14 cellular contexts compared by ENCODE assay signal in the genomic region with DNA sequence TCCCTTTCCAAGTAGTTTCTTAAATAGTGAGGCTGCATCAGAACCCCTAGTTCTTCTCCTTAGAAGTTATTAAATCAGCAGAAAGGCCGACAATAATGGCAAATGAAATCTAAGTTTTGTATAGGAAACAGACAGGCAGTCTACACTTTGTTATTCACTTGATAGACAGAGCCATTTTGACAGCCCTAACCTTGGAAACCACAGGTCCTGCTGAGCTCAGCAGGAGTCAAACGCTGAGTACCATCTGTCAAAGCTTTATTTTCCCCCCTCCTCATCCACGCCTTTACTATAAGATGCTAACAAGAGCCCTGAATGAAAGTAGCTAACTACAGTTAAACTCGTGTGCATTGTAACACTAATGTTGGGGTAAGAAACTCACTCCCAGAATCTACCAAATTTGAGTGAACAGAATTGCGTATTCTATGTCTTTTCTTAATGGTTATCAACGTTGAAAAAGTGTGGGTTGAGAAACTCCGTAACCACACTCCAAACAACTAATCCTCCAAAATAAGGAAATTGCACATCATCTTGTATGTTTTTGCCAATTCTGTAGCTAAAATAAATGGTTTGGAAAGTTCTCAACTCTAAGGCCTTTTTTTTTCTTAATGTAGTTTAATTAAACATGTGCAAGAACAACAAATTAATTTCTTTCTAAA.
DNase-seq lines count a peak whose midpoint lies in the region; ATAC-seq, FAIRE-seq and TF ChIP-seq lines count a peak whose summit lies in the region.
"Had no signal": no experiment of that assay in that cellular context is flagged by ENCODE, and none has a peak within 500 bp of the region (broad histone marks: within the 10 kb centered on the region; RNA-seq: fewer than 3 reads in every experiment).

No MANE protein-coding gene starts in this region.

- no peak for TF ChIP-seq CTCF in D721Med (IDR thresholded peaks at IDR 0.05; ENCODE audit: insufficient read depth, missing control alignments)
- TF ChIP-seq CTCF in endodermal cell (conservative IDR thresholded peaks at IDR 0.05): no peak

- H3K4me3 ChIP-seq in endodermal cell (ENCODE audit: low read length): no peak overlapping the region
- H3K4me3 ChIP-seq: heart left ventricle, thyroid gland had no signal

- no peaks in the 10 kb centered on the region for H3K36me3 ChIP-seq in endodermal cell (ENCODE audit: control insufficient read depth, insufficient read depth, low read length)
- H3K36me3 ChIP-seq: heart left ventricle, thyroid gland had no signal

- H3K27me3 ChIP-seq in endodermal cell (ENCODE audit: control insufficient read depth, insufficient read depth, low read length, poor library complexity, severe bottlenecking): peaks cover 8% of the 10 kb centered on the region
- H3K27me3 ChIP-seq: thyroid gland had no signal

- ATAC-seq in HG02798 (IDR thresholded peaks at IDR 0.05; ENCODE audit: poor library complexity, unreplicated experiment): no peak
- no peak for ATAC-seq in GM21526 (IDR thresholded peaks at IDR 0.05; ENCODE audit: low FRiP score, unreplicated experiment)
- ATAC-seq: activated T-cell treated with anti-CD3 and anti-CD28 coated beads, Interleukin-2, amount 50 U/mL, for 4 hours; heart left ventricle had no signal

- no peak overlapping the region for H3K9ac ChIP-seq in endodermal cell (ENCODE audit: extremely low read depth, low read length, poor library complexity, severe bottlenecking)

- no peak overlapping the region for H3K27ac Mint-ChIP-seq in endodermal cell
- H3K27ac Mint-ChIP-seq: activated CD4-positive, alpha-beta T cell treated with anti-CD3 and anti-CD28 coated beads, Interleukin-2, amount 10 ng/mL, durations not matched to agents 7 days and 5 days had no signal

- no peaks in the 10 kb centered on the region for H3K9me3 ChIP-seq in endodermal cell (ENCODE audit: control insufficient read depth, low read length)
- H3K9me3 ChIP-seq: heart left ventricle, thyroid gland had no signal

- 20 to 49% methylated on average over 1 to 7 of the region's 7 CpGs for WGBS in endodermal cell (ENCODE audit: insufficient coverage in 1 of 2, insufficient read length in 1 of 2), 2 experiments

- no peaks in the 10 kb centered on the region for H3K9me3 Mint-ChIP-seq in endodermal cell
- H3K9me3 Mint-ChIP-seq: activated CD4-positive, alpha-beta T cell treated with anti-CD3 and anti-CD28 coated beads, Interleukin-2, amount 10 ng/mL, durations not matched to agents 7 days and 5 days; activated T-cell treated with anti-CD3 and anti-CD28 coated beads, Interleukin-2, amount 50 U/mL, for 4 hours had no signal

- H3K27me3 Mint-ChIP-seq in endodermal cell (ENCODE audit: insufficient read depth): no peaks in the 10 kb centered on the region

- H3K4me1 Mint-ChIP-seq in endodermal cell: peaks cover 15% of the 10 kb centered on the region
- H3K4me1 Mint-ChIP-seq: activated CD4-positive, alpha-beta T cell treated with anti-CD3 and anti-CD28 coated beads, Interleukin-2, amount 10 ng/mL, durations not matched to agents 7 days and 5 days had no signal

- no peaks in the 10 kb centered on the region for H3K4me1 ChIP-seq in endodermal cell (ENCODE audit: control insufficient read depth, insufficient read depth, low read length)

- peak overlapping the region; percentile 34 for H3K27ac ChIP-seq in endodermal cell (ENCODE audit: low read depth, low read length)
- H3K27ac ChIP-seq: thyroid gland had no signal

- DNase-seq in D721Med (ENCODE audit: insufficient read length, low spot score): no peak
- DNase-seq in NCI-H146 treated with DMSO at 0.1 percent for 48 hours (lab: John Stamatoyannopoulos, UW; ENCODE audit: unreplicated experiment): peak; percentile 73
- peak; percentile 77 for DNase-seq in NCI-H82 treated with DMSO at 0.1 percent for 48 hours (lab: John Stamatoyannopoulos, UW; ENCODE audit: unreplicated experiment)
- DNase-seq in endodermal cell: peak; percentile 53
- no peak for DNase-seq in activated CD4-positive, alpha-beta T cell treated with anti-CD3 and anti-CD28 coated beads for 4 hours
- DNase-seq in SHP77 treated with DMSO at 0.1 percent for 48 hours (lab: John Stamatoyannopoulos, UW): no peak
- DNase-seq: activated CD4-positive, alpha-beta T cell treated with anti-CD3 and anti-CD28 coated beads, Interleukin-2, amount 10 ng/mL, durations not matched to agents 7 days and 5 days; activated T-cell treated with anti-CD3 and anti-CD28 coated beads, Interleukin-2, amount 50 U/mL, for 4 hours; DMS153; heart left ventricle; stimulated activated CD4-positive, alpha-beta T cell treated with anti-CD3 and anti-CD28 coated beads, Interleukin-2, amount 100 ng/mL, for 24 hours; thyroid gland had no signal

- FAIRE-seq in D721Med (lab: Jason Lieb, UNC): peak; percentile 97

- H3K4me3 Mint-ChIP-seq in endodermal cell: no peak overlapping the region
- H3K4me3 Mint-ChIP-seq: activated CD4-positive, alpha-beta T cell treated with anti-CD3 and anti-CD28 coated beads, Interleukin-2, amount 10 ng/mL, durations not matched to agents 7 days and 5 days; activated T-cell treated with anti-CD3 and anti-CD28 coated beads, Interleukin-2, amount 50 U/mL, for 4 hours had no signal

- no peaks in the 10 kb centered on the region for H3K36me3 Mint-ChIP-seq in endodermal cell (ENCODE audit: low read depth)

Comparison
In these comparisons a context has a peak if more than half of its experiments do, and no peak if none do; other contexts are left out.
1. DNase-seq: peak in NCI-H146 treated with DMSO at 0.1 percent for 48 hours (single experiment), NCI-H82 treated with DMSO at 0.1 percent for 48 hours (single experiment) and endodermal cell (single experiment); none in D721Med (single experiment), activated CD4-positive, alpha-beta T cell treated with anti-CD3 and anti-CD28 coated beads for 4 hours (0 of 2) and SHP77 treated with DMSO at 0.1 percent for 48 hours (single experiment).